1 cellular context compared by ENCODE assay signal in genomic region chr7:11192506-11192905, GRCh38.
TF ChIP-seq lines count a peak whose summit lies in the region.

No MANE protein-coding gene starts in this region.

TF ChIP-seq in GM23338, 12 proteins besides CTCF, POLR2A, EP300 and RAD21 (continued from another document):
- TF ChIP-seq, protein P1, sequence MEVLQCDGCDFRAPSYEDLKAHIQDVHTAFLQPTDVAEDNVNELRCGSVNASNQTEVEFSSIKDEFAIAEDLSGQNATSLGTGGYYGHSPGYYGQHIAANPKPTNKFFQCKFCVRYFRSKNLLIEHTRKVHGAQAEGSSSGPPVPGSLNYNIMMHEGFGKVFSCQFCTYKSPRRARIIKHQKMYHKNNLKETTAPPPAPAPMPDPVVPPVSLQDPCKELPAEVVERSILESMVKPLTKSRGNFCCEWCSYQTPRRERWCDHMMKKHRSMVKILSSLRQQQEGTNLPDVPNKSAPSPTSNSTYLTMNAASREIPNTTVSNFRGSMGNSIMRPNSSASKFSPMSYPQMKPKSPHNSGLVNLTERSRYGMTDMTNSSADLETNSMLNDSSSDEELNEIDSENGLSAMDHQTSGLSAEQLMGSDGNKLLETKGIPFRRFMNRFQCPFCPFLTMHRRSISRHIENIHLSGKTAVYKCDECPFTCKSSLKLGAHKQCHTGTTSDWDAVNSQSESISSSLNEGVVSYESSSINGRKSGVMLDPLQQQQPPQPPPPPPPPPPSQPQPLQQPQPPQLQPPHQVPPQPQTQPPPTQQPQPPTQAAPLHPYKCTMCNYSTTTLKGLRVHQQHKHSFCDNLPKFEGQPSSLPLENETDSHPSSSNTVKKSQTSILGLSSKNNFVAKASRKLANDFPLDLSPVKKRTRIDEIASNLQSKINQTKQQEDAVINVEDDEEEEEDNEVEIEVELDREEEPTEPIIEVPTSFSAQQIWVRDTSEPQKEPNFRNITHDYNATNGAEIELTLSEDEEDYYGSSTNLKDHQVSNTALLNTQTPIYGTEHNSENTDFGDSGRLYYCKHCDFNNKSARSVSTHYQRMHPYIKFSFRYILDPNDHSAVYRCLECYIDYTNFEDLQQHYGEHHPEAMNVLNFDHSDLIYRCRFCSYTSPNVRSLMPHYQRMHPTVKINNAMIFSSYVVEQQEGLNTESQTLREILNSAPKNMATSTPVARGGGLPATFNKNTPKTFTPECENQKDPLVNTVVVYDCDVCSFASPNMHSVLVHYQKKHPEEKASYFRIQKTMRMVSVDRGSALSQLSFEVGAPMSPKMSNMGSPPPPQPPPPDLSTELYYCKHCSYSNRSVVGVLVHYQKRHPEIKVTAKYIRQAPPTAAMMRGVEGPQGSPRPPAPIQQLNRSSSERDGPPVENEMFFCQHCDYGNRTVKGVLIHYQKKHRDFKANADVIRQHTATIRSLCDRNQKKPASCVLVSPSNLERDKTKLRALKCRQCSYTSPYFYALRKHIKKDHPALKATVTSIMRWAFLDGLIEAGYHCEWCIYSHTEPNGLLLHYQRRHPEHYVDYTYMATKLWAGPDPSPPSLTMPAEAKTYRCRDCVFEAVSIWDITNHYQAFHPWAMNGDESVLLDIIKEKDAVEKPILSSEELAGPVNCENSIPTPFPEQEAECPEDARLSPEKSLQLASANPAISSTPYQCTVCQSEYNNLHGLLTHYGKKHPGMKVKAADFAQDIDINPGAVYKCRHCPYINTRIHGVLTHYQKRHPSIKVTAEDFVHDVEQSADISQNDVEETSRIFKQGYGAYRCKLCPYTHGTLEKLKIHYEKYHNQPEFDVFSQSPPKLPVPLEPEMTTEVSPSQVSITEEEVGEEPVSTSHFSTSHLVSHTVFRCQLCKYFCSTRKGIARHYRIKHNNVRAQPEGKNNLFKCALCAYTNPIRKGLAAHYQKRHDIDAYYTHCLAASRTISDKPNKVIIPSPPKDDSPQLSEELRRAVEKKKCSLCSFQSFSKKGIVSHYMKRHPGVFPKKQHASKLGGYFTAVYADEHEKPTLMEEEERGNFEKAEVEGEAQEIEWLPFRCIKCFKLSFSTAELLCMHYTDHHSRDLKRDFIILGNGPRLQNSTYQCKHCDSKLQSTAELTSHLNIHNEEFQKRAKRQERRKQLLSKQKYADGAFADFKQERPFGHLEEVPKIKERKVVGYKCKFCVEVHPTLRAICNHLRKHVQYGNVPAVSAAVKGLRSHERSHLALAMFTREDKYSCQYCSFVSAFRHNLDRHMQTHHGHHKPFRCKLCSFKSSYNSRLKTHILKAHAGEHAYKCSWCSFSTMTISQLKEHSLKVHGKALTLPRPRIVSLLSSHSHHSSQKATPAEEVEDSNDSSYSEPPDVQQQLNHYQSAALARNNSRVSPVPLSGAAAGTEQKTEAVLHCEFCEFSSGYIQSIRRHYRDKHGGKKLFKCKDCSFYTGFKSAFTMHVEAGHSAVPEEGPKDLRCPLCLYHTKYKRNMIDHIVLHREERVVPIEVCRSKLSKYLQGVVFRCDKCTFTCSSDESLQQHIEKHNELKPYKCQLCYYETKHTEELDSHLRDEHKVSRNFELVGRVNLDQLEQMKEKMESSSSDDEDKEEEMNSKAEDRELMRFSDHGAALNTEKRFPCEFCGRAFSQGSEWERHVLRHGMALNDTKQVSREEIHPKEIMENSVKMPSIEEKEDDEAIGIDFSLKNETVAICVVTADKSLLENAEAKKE (CRISPR knock-in tag; IDR thresholded peaks at IDR 0.05) = no peak
